23 cellular contexts compared by ENCODE assay signal in genomic region chr3:43856761-43857160, GRCh38.
"Had no signal": no experiment of that assay in that cellular context is flagged by ENCODE, and none has a peak within 500 bp of the region (broad histone marks: within the 10 kb centered on the region; RNA-seq: fewer than 3 reads in every experiment).

No MANE protein-coding gene starts in this region.

- FAIRE-seq: endothelial cell of umbilical vein, islet of Langerhans, keratinocyte had no signal

- DNase-seq: dermis blood vessel endothelial cell; dorsolateral prefrontal cortex; effector CD4-positive, alpha-beta T cell; effector memory CD4-positive, alpha-beta T cell; esophagus squamous epithelium; foreskin fibroblast; foreskin melanocyte; gastrocnemius medialis; glutamatergic neuron; heart right ventricle; hippocampal formation; left cardiac atrium; left lung; left ventricle myocardium superior; lower lobe of right lung; mesenchymal stem cell; mucosa of descending colon; naive B cell had no signal

- H3K27ac Mint-ChIP-seq: mesothelial cell of epicardium, naive B cell had no signal

- H3K4me3 Mint-ChIP-seq: mesothelial cell of epicardium had no signal

- H3K9me3 Mint-ChIP-seq: mesothelial cell of epicardium had no signal

- ATAC-seq: gastrocnemius medialis, heart right ventricle, left cardiac atrium, left lung, left ventricle myocardium superior, lower lobe of right lung, mucosa of descending colon had no signal

- H3K4me1 ChIP-seq: esophagus squamous epithelium, gastrocnemius medialis, heart right ventricle, left lung, lower lobe of right lung had no signal

- H3K9me3 ChIP-seq: esophagus squamous epithelium, gastrocnemius medialis, heart right ventricle, left lung, lower lobe of right lung, mucosa of descending colon had no signal

- H3K36me3 ChIP-seq: esophagus squamous epithelium, gastrocnemius medialis, heart right ventricle, left lung, lower lobe of right lung had no signal

- H3K27ac ChIP-seq: coronary artery, esophagus squamous epithelium, gastrocnemius medialis, heart right ventricle, left lung, lower lobe of right lung had no signal

- H3K4me3 ChIP-seq: coronary artery, esophagus squamous epithelium, gastrocnemius medialis, heart right ventricle, left lung, lower lobe of right lung, mucosa of descending colon had no signal

- H3K4me1 Mint-ChIP-seq: mesothelial cell of epicardium had no signal

- H3K36me3 Mint-ChIP-seq: mesothelial cell of epicardium had no signal
